8 cellular contexts compared by ENCODE assay signal in the genomic region with DNA sequence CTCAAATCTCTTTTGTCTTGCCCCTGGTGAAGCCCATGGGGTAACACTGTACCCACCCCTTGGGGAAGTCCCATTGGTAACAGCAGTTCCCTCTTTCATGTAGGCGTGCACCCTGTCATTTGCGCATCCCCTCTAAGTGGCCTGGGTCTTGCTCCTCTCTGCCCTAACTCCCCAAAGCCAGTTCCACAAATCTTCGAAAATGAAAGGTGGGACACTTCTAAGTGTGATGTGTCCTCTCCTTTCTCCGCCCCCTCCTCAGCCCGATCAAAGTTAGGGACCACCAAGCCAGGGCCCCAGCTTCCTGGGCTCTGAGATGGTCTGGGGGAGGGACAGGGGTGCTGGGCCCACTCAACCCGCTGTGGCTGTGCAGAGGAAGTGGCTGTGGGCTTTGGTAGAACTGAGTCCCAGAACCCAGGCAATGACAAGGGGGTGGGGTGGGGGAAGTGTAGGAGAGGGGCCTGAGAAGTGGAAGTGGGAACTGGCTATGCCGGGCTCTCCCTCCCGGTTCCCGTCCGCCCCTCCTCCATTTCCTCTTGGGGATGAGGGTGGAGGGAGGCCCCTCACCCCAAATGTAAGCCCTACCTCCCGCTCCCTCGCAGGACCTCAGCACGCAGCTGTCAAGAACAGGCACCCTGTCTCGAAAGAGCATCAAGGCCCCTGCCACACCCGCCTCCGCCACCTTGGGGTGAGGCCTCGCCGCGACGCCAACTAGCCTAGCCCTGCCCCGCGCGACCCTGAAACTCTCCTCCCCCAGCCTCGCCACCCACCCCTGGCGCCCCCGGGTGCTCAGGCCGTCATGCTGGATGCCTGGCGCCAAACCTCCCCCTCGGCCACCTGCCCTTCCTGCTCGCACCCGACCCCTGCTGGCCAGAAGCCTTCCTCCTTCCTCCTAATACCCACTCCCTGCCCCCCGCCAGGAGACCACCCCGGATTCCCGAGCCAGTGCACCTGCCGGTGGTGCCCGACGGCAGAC. TPM values are rescaled to one million over a fixed set of nuclear protein-coding genes. Genes with fewer than 3 reads are reported as not detected.
DNase-seq lines count a peak whose midpoint lies in the region; ATAC-seq, FAIRE-seq and TF ChIP-seq lines count a peak whose summit lies in the region.

No MANE protein-coding gene starts in this region.

- H2AFZ ChIP-seq in Loucy (ENCODE audit: low read length): no peak overlapping the region

- H3K9me3 ChIP-seq in Loucy (ENCODE audit: insufficient read depth, low read depth, low read length): no peaks in the 10 kb centered on the region

- no peaks in the 10 kb centered on the region for H4K20me1 ChIP-seq in Loucy (ENCODE audit: insufficient read depth, low read length, poor library complexity, severe bottlenecking)

- no peaks in the 10 kb centered on the region for H3K9me3 Mint-ChIP-seq in progenitor cell of endocrine pancreas (ENCODE audit: low read depth)

- H3K27me3 ChIP-seq in Loucy (ENCODE audit: insufficient read depth, low read length, poor library complexity, severe bottlenecking) (no peaks in the 10 kb centered on the region), bronchial epithelial cell (ENCODE audit: control insufficient read depth, insufficient read depth, low read length) (peaks cover 19% of the 10 kb centered on the region)

- no peak overlapping the region for H3K4me3 Mint-ChIP-seq in progenitor cell of endocrine pancreas (ENCODE audit: low read depth)

- H3K79me2 ChIP-seq in Loucy (ENCODE audit: insufficient read depth, low read length): peaks cover 21% of the 10 kb centered on the region; the same call in 1 of the 2 replicates

- in situ Hi-C loops in ACHN (cut with HindIII; ENCODE audit: low pct_ligation_motif_present, low pct_unique_long_range_greater_than_20kb, low sequenced_read_pairs): no loop called here

- peaks cover 37% of the 10 kb centered on the region for H3K4me1 ChIP-seq in Loucy (ENCODE audit: insufficient read depth, low read length, poor library complexity, severe bottlenecking)

- DNase-seq in GM12864 (ENCODE audit: low read depth) (peak; percentile 46), bronchial epithelial cell (ENCODE audit: low read depth) (no peak), progenitor cell of endocrine pancreas (ENCODE audit: low spot score, unreplicated experiment) (no peak), ACHN (no peak), NCI-H2029 treated with DMSO at 0.1 percent for 48 hours (lab: John Stamatoyannopoulos, UW) (no peak), NCI-H524 treated with DMSO at 0.1 percent for 48 hours (lab: John Stamatoyannopoulos, UW) (no peak)

- no peaks in the 10 kb centered on the region for H3K36me3 Mint-ChIP-seq in progenitor cell of endocrine pancreas (ENCODE audit: insufficient read depth)

- FAIRE-seq in bronchial epithelial cell (lab: Jason Lieb, UNC): no peak

- H3F3A ChIP-seq in Loucy (ENCODE audit: low read depth): no peaks in the 10 kb centered on the region

- peak overlapping the region; percentile 60 for H3K9ac ChIP-seq in Loucy (ENCODE audit: low read depth, low read length, poor library complexity, severe bottlenecking)

- no peak for ATAC-seq in HG03039 (IDR thresholded peaks at IDR 0.05; ENCODE audit: unreplicated experiment)

- H3K27ac Mint-ChIP-seq in progenitor cell of endocrine pancreas: peak overlapping the region; percentile 2

- peaks cover 3% of the 10 kb centered on the region for H3K4me1 Mint-ChIP-seq in progenitor cell of endocrine pancreas (ENCODE audit: low read depth)

- H3K36me3 ChIP-seq in Loucy (ENCODE audit: insufficient read depth, low read length): peaks cover 4% of the 10 kb centered on the region; the same call in 1 of the 2 replicates
- no peaks in the 10 kb centered on the region for H3K36me3 ChIP-seq in bronchial epithelial cell (ENCODE audit: control insufficient read depth, insufficient read depth, low read length)

- H3K4me3 ChIP-seq in GM12864 (ENCODE audit: low read depth, low read length) (no peak overlapping the region), Loucy (ENCODE audit: low read length, poor library complexity, severe bottlenecking) (no peak overlapping the region), bronchial epithelial cell (ENCODE audit: low read depth, low read length) (no peak overlapping the region)

- no peaks in the 10 kb centered on the region for H3K9me2 ChIP-seq in Loucy (replicated peaks; ENCODE audit: low read depth, low read length)

- H3K4me2 ChIP-seq in Loucy (ENCODE audit: low read depth, low read length, poor library complexity, severe bottlenecking): peak overlapping the region; percentile 79

- TF ChIP-seq CTCF in GM12864 (IDR thresholded peaks at IDR 0.05; ENCODE audit: low read depth, low read length, missing control alignments) (peak; percentile 63), Loucy (conservative IDR thresholded peaks at IDR 0.05; ENCODE audit: low read length) (peak; percentile 28), bronchial epithelial cell (IDR thresholded peaks at IDR 0.05; ENCODE audit: insufficient read depth, low read length, severe bottlenecking) (peak; percentile 2), progenitor cell of endocrine pancreas (IDR thresholded peaks at IDR 0.05; ENCODE audit: unreplicated experiment) (peak; percentile 7)

- H3K27me3 Mint-ChIP-seq in progenitor cell of endocrine pancreas: peaks cover 52% of the 10 kb centered on the region

RNA-seq across cellular contexts. Expression of a gene that starts 8.7 kb away (rescaled TPM):
- not detected in 2 replicates for total RNA-seq in bronchial epithelial cell
- not detected in 2 replicates for total RNA-seq in progenitor cell of endocrine pancreas

RNA-seq across cellular contexts. Expression of a gene that starts 8.9 kb away (rescaled TPM):
- total RNA-seq in bronchial epithelial cell: not detected in 2 replicates
- not detected in 2 replicates for total RNA-seq in progenitor cell of endocrine pancreas

RNA-seq across cellular contexts. Expression of a gene that starts 11.4 kb away (rescaled TPM):
- not detected in 2 replicates for total RNA-seq in bronchial epithelial cell
- total RNA-seq in progenitor cell of endocrine pancreas: not detected in 2 replicates

Comparison
In these comparisons a context has a peak if more than half of its experiments do, and no peak if none do; other contexts are left out.
1. CTCF ChIP-seq: peak in every context shown above with its lines; median percentile 63 in GM12864; 28 in Loucy; 7 in progenitor cell of endocrine pancreas; 2 in bronchial epithelial cell.